ENCODE assay signal across 1 cellular context in genomic region chr9:137474271-137474670, GRCh38.
TF ChIP-seq lines count a peak whose summit lies in the region.

No MANE protein-coding gene starts in this region.

TF ChIP-seq in SK-N-SH, 30 proteins besides CTCF, POLR2A, EP300 and RAD21:
- TF ChIP-seq USF1 (IDR thresholded peaks at IDR 0.05; ENCODE audit: borderline replicate concordance, low read depth) (no peak), TCF12 (IDR thresholded peaks at IDR 0.05) (no peak), CHD2 (IDR thresholded peaks at IDR 0.05; ENCODE audit: low read length, partially characterized antibody) (no peak), TAF1 (IDR thresholded peaks at IDR 0.05; ENCODE audit: borderline replicate concordance, low read depth, low read length) (no peak), NRF1 (IDR thresholded peaks at IDR 0.05; ENCODE audit: low read depth, low read length) (no peak)
TF ChIP-seq in SK-N-SH: peak in this region for 0.
